9 cellular contexts compared by ENCODE assay signal in the genomic region with DNA sequence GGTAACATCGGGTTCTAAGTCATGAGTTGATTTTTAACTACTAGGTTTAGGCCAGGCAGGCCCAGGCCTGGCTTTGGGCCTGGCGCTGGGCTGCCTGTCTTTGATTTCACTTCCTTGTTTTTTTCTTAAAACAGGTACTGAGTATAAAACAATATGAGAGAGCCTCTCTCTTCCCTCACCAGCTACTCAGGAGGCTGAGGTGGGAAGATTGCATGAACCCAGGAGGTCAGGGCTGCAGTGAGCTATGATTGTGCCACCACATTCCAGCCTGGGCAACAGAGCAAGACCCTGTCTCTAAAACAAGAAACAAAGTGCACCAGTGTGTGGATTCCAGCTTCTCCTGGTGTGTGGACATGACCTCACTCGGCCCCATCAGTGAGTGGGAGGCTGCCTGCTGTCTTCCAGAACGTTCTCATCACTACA. TPM values are rescaled to one million over a fixed set of nuclear protein-coding genes. Genes with fewer than 3 reads are reported as not detected.
A peak's percentile ranks its signal among the peaks of the same experiment; 100 is the strongest.
DNase-seq lines count a peak whose midpoint lies in the region; ATAC-seq, FAIRE-seq and TF ChIP-seq lines count a peak whose summit lies in the region.
"Not testable (repeated sequence)": the region's sequence is repeated elsewhere in the genome, so short reads cannot be mapped to it uniquely, and the experiment has no call there.
"Had no signal": no experiment of that assay in that cellular context is flagged by ENCODE, and none has a peak within 500 bp of the region (broad histone marks: within the 10 kb centered on the region; RNA-seq: fewer than 3 reads in every experiment).

No MANE protein-coding gene starts in this region.

- peak; percentile 81 for ATAC-seq in memory B cell (ENCODE audit: low read depth)
- peak; percentile 71 for ATAC-seq in stimulated activated memory B cell treated with anti-CD40 and anti-IgM and Interleukin-4, amounts not matched to agents 10 μg/mL and 1 μg/mL and 100 μg/mL, for 72 hours

- DNase-seq in GM12892 (ENCODE audit: insufficient read length), result not testable (repeated sequence)
- DNase-seq in NOMO-1 treated with DMSO at 0.1 percent for 48 hours (lab: John Stamatoyannopoulos, UW; ENCODE audit: unreplicated experiment) (peak; percentile 65), epithelial cell of proximal tubule (ENCODE audit: low read depth) (peak; percentile 42), memory B cell (ENCODE audit: low spot score in 2 of 2) (peak in 1 of 2 donors; percentile 35)

- H3K27ac ChIP-seq in VCaP, result peak overlapping the region; percentile 9; the same call in 1 of the 2 replicates

- H3K4me3 Mint-ChIP-seq in IgD-negative memory B cell, result peak overlapping the region in 2 of 4 donors; percentile 85 to 87
- not testable (repeated sequence) for H3K4me3 Mint-ChIP-seq in memory B cell; stimulated activated memory B cell treated with anti-CD40 and anti-IgM and Interleukin-4, amounts not matched to agents 10 μg/mL and 1 μg/mL and 100 μg/mL, for 72 hours

- H3K4me1 Mint-ChIP-seq in IgD-negative memory B cell, result not testable (repeated sequence)
- peaks cover 11% of the 10 kb centered on the region for H3K4me1 Mint-ChIP-seq in memory B cell
- peaks cover 22% of the 10 kb centered on the region for H3K4me1 Mint-ChIP-seq in stimulated activated memory B cell treated with anti-CD40 and anti-IgM and Interleukin-4, amounts not matched to agents 10 μg/mL and 1 μg/mL and 100 μg/mL, for 72 hours

- H3K27ac Mint-ChIP-seq in IgD-negative memory B cell (peak overlapping the region; percentile 59 to 92 (median 87)), memory B cell (peak overlapping the region; percentile 94)
- H3K27ac Mint-ChIP-seq in stimulated activated memory B cell treated with anti-CD40 and anti-IgM and Interleukin-4, amounts not matched to agents 10 μg/mL and 1 μg/mL and 100 μg/mL, for 72 hours, result peak overlapping the region; percentile 76

- TF ChIP-seq CTCF in VCaP (conservative IDR thresholded peaks at IDR 0.05); epithelial cell of proximal tubule (conservative IDR thresholded peaks at IDR 0.05; ENCODE audit: low read depth, low read length): not testable (repeated sequence)

- TF ChIP-seq POLR2A in GM12892 (IDR thresholded peaks at IDR 0.05; ENCODE audit: low read depth, low read length), result not testable (repeated sequence)

- H3K9me3 Mint-ChIP-seq in IgD-negative memory B cell; memory B cell; stimulated activated memory B cell treated with anti-CD40 and anti-IgM and Interleukin-4, amounts not matched to agents 10 μg/mL and 1 μg/mL and 100 μg/mL, for 72 hours: not testable (repeated sequence)

- not testable (repeated sequence) for H3K36me3 Mint-ChIP-seq in IgD-negative memory B cell; memory B cell; stimulated activated memory B cell treated with anti-CD40 and anti-IgM and Interleukin-4, amounts not matched to agents 10 μg/mL and 1 μg/mL and 100 μg/mL, for 72 hours

- peak; percentile 36 for FAIRE-seq in GM12892 (lab: Jason Lieb, UNC)

- not testable (repeated sequence) for H3K27me3 Mint-ChIP-seq in IgD-negative memory B cell; memory B cell; stimulated activated memory B cell treated with anti-CD40 and anti-IgM and Interleukin-4, amounts not matched to agents 10 μg/mL and 1 μg/mL and 100 μg/mL, for 72 hours

- H3K4me3 ChIP-seq in epithelial cell of proximal tubule (ENCODE audit: low read depth, low read length), result not testable (repeated sequence)

RNA-seq across cellular contexts. Expression of a gene that starts 17.8 kb away (rescaled TPM):
- 16.9 TPM for polyA plus RNA-seq in GM12892 (2012; ENCODE audit: missing spikeins)
- polyA plus RNA-seq in IgD-negative memory B cell, result 6.3 TPM
- 9.6 and 13.7 TPM in 2 replicates for total RNA-seq in epithelial cell of proximal tubule

RNA-seq across cellular contexts. Expression of a gene that starts 38.6 kb away (rescaled TPM):
- polyA plus RNA-seq in GM12892 (2012; ENCODE audit: missing spikeins), result not detected
- polyA plus RNA-seq in IgD-negative memory B cell, result not detected
- not detected in 2 replicates for total RNA-seq in epithelial cell of proximal tubule
- total RNA-seq: G401, SK-MEL-5 had no signal
